ENCODE assay signal across 32 cellular contexts in genomic region chr11:86991341-86991740, GRCh38. TPM values are rescaled to one million over a fixed set of nuclear protein-coding genes. Genes with fewer than 3 reads are reported as not detected.
"Had no signal": no experiment of that assay in that cellular context is flagged by ENCODE, and none has a peak within 500 bp of the region (broad histone marks: within the 10 kb centered on the region; RNA-seq: fewer than 3 reads in every experiment).

No MANE protein-coding gene starts in this region.

- H3K27ac Mint-ChIP-seq: activated B cell treated with CpG ODN at 0.5 μM for 24 hours; activated naive CD4-positive, alpha-beta T cell treated with anti-CD3 and anti-CD28 coated beads for 36 hours; activated naive CD8-positive, alpha-beta T cell treated with anti-CD3 and anti-CD28 coated beads for 36 hours; naive thymus-derived CD8-positive, alpha-beta T cell; neural progenitor cell; stimulated activated memory B cell treated with anti-CD40 and anti-IgM and Interleukin-4, amounts not matched to agents 10 μg/mL and 1 μg/mL and 100 μg/mL, for 72 hours; stimulated activated naive CD8-positive, alpha-beta T cell treated with anti-CD3 and anti-CD28 coated beads, Interleukin-15, amount 100 ng/mL, for 72 hours; T-helper 2 cell treated with Interferon-gamma antibody and Interleukin-4, amounts not matched to agents 5 μg/mL and 100 μg/mL, for 36 hours had no signal

- H3K36me3 Mint-ChIP-seq: activated naive CD8-positive, alpha-beta T cell treated with anti-CD3 and anti-CD28 coated beads for 36 hours; naive thymus-derived CD8-positive, alpha-beta T cell; neural progenitor cell; stimulated activated memory B cell treated with anti-CD40 and anti-IgM and Interleukin-4, amounts not matched to agents 10 μg/mL and 1 μg/mL and 100 μg/mL, for 72 hours had no signal

- H3K4me1 ChIP-seq: adrenal gland, body of pancreas, psoas muscle, upper lobe of right lung had no signal

- H3K9me3 ChIP-seq: adrenal gland, body of pancreas, psoas muscle, right atrium auricular region, thyroid gland, upper lobe of right lung had no signal

- H3K4me3 ChIP-seq: adrenal gland, body of pancreas, coronary artery, dorsolateral prefrontal cortex, neural progenitor cell, psoas muscle, right atrium auricular region, smooth muscle cell, thyroid gland, upper lobe of right lung had no signal

- H3K4me2 ChIP-seq: neural progenitor cell had no signal

- H3K4me1 Mint-ChIP-seq: activated B cell treated with CpG ODN at 0.5 μM for 24 hours; activated naive CD8-positive, alpha-beta T cell treated with anti-CD3 and anti-CD28 coated beads for 36 hours; naive thymus-derived CD8-positive, alpha-beta T cell; stimulated activated memory B cell treated with anti-CD40 and anti-IgM and Interleukin-4, amounts not matched to agents 10 μg/mL and 1 μg/mL and 100 μg/mL, for 72 hours; stimulated activated naive CD8-positive, alpha-beta T cell treated with anti-CD3 and anti-CD28 coated beads, Interleukin-15, amount 100 ng/mL, for 72 hours had no signal

- H2AFZ ChIP-seq: neural progenitor cell, parathyroid adenoma had no signal

- H3K27ac ChIP-seq: adrenal gland, body of pancreas, coronary artery, dorsolateral prefrontal cortex, neural progenitor cell, parathyroid adenoma, psoas muscle, right atrium auricular region, thyroid gland, upper lobe of right lung had no signal

- H3K79me2 ChIP-seq: parathyroid adenoma had no signal

- H3K9me3 Mint-ChIP-seq: activated B cell treated with CpG ODN at 0.5 μM for 24 hours; activated naive CD4-positive, alpha-beta T cell treated with anti-CD3 and anti-CD28 coated beads for 36 hours; activated naive CD8-positive, alpha-beta T cell treated with anti-CD3 and anti-CD28 coated beads for 36 hours; naive thymus-derived CD8-positive, alpha-beta T cell; neural progenitor cell; stimulated activated memory B cell treated with anti-CD40 and anti-IgM and Interleukin-4, amounts not matched to agents 10 μg/mL and 1 μg/mL and 100 μg/mL, for 72 hours; stimulated activated naive CD8-positive, alpha-beta T cell treated with anti-CD3 and anti-CD28 coated beads, Interleukin-15, amount 100 ng/mL, for 72 hours; T-helper 2 cell treated with Interferon-gamma antibody and Interleukin-4, amounts not matched to agents 5 μg/mL and 100 μg/mL, for 36 hours had no signal

- H3K36me3 ChIP-seq: adrenal gland, neural progenitor cell, right atrium auricular region, thyroid gland, upper lobe of right lung had no signal

- DNase-seq: activated B cell treated with CpG ODN at 0.5 μM for 24 hours; activated CD4-positive, alpha-beta T cell treated with anti-CD3 and anti-CD28 coated beads, Interleukin-2, amount 50 U/mL, for 4 hours; activated effector memory CD4-positive, alpha-beta T cell treated with anti-CD3 and anti-CD28 coated beads, Interleukin-2, amount 50 U/mL, for 16 hours; activated naive CD4-positive, alpha-beta T cell treated with anti-CD3 and anti-CD28 coated beads for 36 hours; activated naive CD8-positive, alpha-beta T cell treated with anti-CD3 and anti-CD28 coated beads for 36 hours; activated T-cell treated with anti-CD3 and anti-CD28 coated beads for 4 hours; adrenal gland; aorta; body of pancreas; dorsolateral prefrontal cortex; effector memory CD4-positive, alpha-beta T cell; foreskin fibroblast; glutamatergic neuron; islet precursor cell; left cardiac atrium; naive thymus-derived CD8-positive, alpha-beta T cell; occipital lobe; psoas muscle; stimulated activated CD4-positive, alpha-beta T cell treated with anti-CD3 and anti-CD28 coated beads, Interleukin-1b, Interleukin-23, amount 100 ng/mL, for 48 hours; stimulated activated CD4-positive, alpha-beta T cell treated with anti-CD3 and anti-CD28 coated beads, Interleukin-4, amount 100 ng/mL, for 4 hours; stimulated activated CD8-positive, alpha-beta memory T cell treated with anti-CD3 and anti-CD28 coated beads, Interleukin-4, amount 100 ng/mL, for 48 hours; stimulated activated naive CD8-positive, alpha-beta T cell treated with anti-CD3 and anti-CD28 coated beads, Interleukin-15, amount 100 ng/mL, for 72 hours; T-helper 1 cell; thyroid gland; upper lobe of right lung had no signal

- H3K27me3 Mint-ChIP-seq: stimulated activated memory B cell treated with anti-CD40 and anti-IgM and Interleukin-4, amounts not matched to agents 10 μg/mL and 1 μg/mL and 100 μg/mL, for 72 hours; stimulated activated naive CD8-positive, alpha-beta T cell treated with anti-CD3 and anti-CD28 coated beads, Interleukin-15, amount 100 ng/mL, for 72 hours had no signal

- H3K27me3 ChIP-seq: adrenal gland, body of pancreas, dorsolateral prefrontal cortex, neural progenitor cell, right atrium auricular region, thyroid gland, upper lobe of right lung had no signal

- H3K4me3 Mint-ChIP-seq: activated B cell treated with CpG ODN at 0.5 μM for 24 hours; activated naive CD4-positive, alpha-beta T cell treated with anti-CD3 and anti-CD28 coated beads for 36 hours; activated naive CD8-positive, alpha-beta T cell treated with anti-CD3 and anti-CD28 coated beads for 36 hours; naive thymus-derived CD8-positive, alpha-beta T cell; neural progenitor cell; stimulated activated memory B cell treated with anti-CD40 and anti-IgM and Interleukin-4, amounts not matched to agents 10 μg/mL and 1 μg/mL and 100 μg/mL, for 72 hours; stimulated activated naive CD8-positive, alpha-beta T cell treated with anti-CD3 and anti-CD28 coated beads, Interleukin-15, amount 100 ng/mL, for 72 hours; T-helper 2 cell treated with Interferon-gamma antibody and Interleukin-4, amounts not matched to agents 5 μg/mL and 100 μg/mL, for 36 hours had no signal

- H3K9ac ChIP-seq: neural progenitor cell, parathyroid adenoma had no signal

RNA-seq across cellular contexts. Expression of gene FZD4, which starts 36.1 kb away (rescaled TPM):
- total RNA-seq: activated B cell treated with CpG ODN at 0.5 μM for 24 hours; naive thymus-derived CD8-positive, alpha-beta T cell had no signal
- polyA plus RNA-seq: naive thymus-derived CD8-positive, alpha-beta T cell had no signal
